Comparison of ENCODE assay signal across 8 cellular contexts in the genomic region with DNA sequence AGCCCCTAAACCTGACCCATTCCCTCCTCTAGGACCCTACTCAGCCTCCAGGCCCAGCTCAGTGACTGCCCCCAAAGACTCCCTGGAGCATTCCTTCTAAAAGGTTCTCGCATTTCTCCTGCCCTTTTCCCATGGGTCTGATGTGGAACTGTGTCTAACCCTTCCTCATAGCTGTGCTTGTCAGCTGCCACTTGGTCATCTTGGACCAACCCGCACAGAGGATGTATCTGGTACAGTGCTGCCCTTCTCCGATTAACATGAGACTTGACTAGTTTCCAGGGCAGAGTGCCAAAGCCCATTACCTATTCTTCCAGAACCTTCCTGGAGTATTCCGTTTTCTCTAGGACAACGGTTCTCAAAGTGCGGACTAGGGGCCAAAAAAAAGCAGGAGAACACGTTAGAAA. TPM values are rescaled to one million over a fixed set of nuclear protein-coding genes. Genes with fewer than 3 reads are reported as not detected.
DNase-seq lines count a peak whose midpoint lies in the region; ATAC-seq and TF ChIP-seq lines count a peak whose summit lies in the region.

No MANE protein-coding gene starts in this region.

- H3K36me3 ChIP-seq in Caco-2 (ENCODE audit: control insufficient read depth, insufficient read depth, low read length), result no peaks in the 10 kb centered on the region

- TSS peak; percentile 81 for BruUV-seq in Caco-2 (replicated peaks; lab: Mats Ljungman, UMichigan)

- H3K4me3 ChIP-seq in Caco-2 (ENCODE audit: low read depth, low read length), result peak overlapping the region; percentile 51
- peak overlapping the region; percentile 87 for H3K4me3 ChIP-seq in Jurkat, Clone E6-1 (ENCODE audit: low read length)

- POLR2A ChIA-PET in Caco-2 (lab: Charles Lee), result interaction anchor here (0.6 to 2.1 kb wide), 10 partner anchors 13 to 633 kb away, joined by 3 to 16 read pairs (median 4); no protein-coding TSS in a partner anchor

- ATAC-seq in left lobe of liver (peak; percentile 53), GM19395 (IDR thresholded peaks at IDR 0.05; ENCODE audit: unreplicated experiment) (no peak)

- no peaks in the 10 kb centered on the region for H3K27me3 Mint-ChIP-seq in Caco-2 (ENCODE audit: insufficient read depth, unreplicated experiment)
- peaks cover 6% of the 10 kb centered on the region for H3K27me3 Mint-ChIP-seq in brain

- H3K4me1 ChIP-seq in Caco-2, result peaks cover 15% of the 10 kb centered on the region

- H3K36me3 Mint-ChIP-seq in Caco-2 (ENCODE audit: insufficient read depth, unreplicated experiment), result peaks cover 20% of the 10 kb centered on the region
- H3K36me3 Mint-ChIP-seq in brain, result peaks cover 14% of the 10 kb centered on the region

- CTCF ChIA-PET in Caco-2 (lab: Charles Lee), result interaction anchor here (0.8 to 1.9 kb wide), 6 partner anchors 13 to 123 kb away, joined by 3 to 11 read pairs (median 5); no protein-coding TSS in a partner anchor

- TF ChIP-seq CTCF in Caco-2 (IDR thresholded peaks at IDR 0.05; ENCODE audit: insufficient read depth in 1 of 2, low read depth in 1 of 2, low read length in 1 of 2, severe bottlenecking in 1 of 2, unreplicated experiment in 1 of 2) (no peak), brain (conservative IDR thresholded peaks at IDR 0.05) (no peak)

- H3K4me1 Mint-ChIP-seq in Caco-2 (ENCODE audit: low read depth, unreplicated experiment) (peaks cover 7% of the 10 kb centered on the region), brain (peaks cover 40% of the 10 kb centered on the region)

- H3K27ac ChIP-seq in temporal lobe (ENCODE audit: low read depth, low read length), result peak overlapping the region; percentile 100

- peak overlapping the region; percentile 88 for H3K27ac Mint-ChIP-seq in Caco-2 (ENCODE audit: unreplicated experiment)
- peak overlapping the region; percentile 98 to 100 (median 99) for H3K27ac Mint-ChIP-seq in brain

- intact Hi-C loops in Caco-2 (cut with micrococcal nuclease; ENCODE audit: unreplicated experiment), result loop anchor here (2.0 to 5.0 kb wide), 3 partner anchors 45 to 205 kb away; a partner anchor contains a TSS

- DNase-seq in Caco-2 (no peak), left lobe of liver (ENCODE audit: low spot score) (no peak), occipital lobe (lab: John Stamatoyannopoulos, UW) (no peak)
- no peak for DNase-seq in Jurkat, Clone E6-1 (ENCODE audit: low read depth, low spot score)
- DNase-seq in stimulated activated CD4-positive, alpha-beta T cell treated with anti-CD3 and anti-CD28 coated beads, Interleukin-15, amount 100 ng/mL, for 24 hours, result no peak

- H3K4me3 Mint-ChIP-seq in Caco-2 (ENCODE audit: unreplicated experiment) (peak overlapping the region; percentile 75), brain (peak overlapping the region; percentile 92 to 99 (median 96))

- no peaks in the 10 kb centered on the region for H3K27me3 ChIP-seq in Caco-2 (replicated peaks; ENCODE audit: control insufficient read depth, insufficient read depth, low read length)

- H3K9me3 Mint-ChIP-seq in Caco-2 (ENCODE audit: unreplicated experiment) (no peaks in the 10 kb centered on the region), brain (no peaks in the 10 kb centered on the region)

- H3K9me3 ChIP-seq in Caco-2, result peaks cover 5% of the 10 kb centered on the region; the same call in 1 of the 2 replicates

RNA-seq across cellular contexts. Expression of a gene that starts 0.5 kb away (rescaled TPM):
- 72.5 and 85.3 TPM in 2 replicates for total RNA-seq in Caco-2 (2022)
- 26.5 TPM for polyA plus RNA-seq in Jurkat, Clone E6-1 (2012; ENCODE audit: insufficient read depth, insufficient read length)
- polyA plus RNA-seq in brain (ENCODE audit: insufficient read depth, low read depth, low replicate concordance), result 35.4 TPM
- total RNA-seq in left lobe of liver, result 12.0 TPM
- 32.9 TPM for total RNA-seq in temporal lobe
- total RNA-seq in occipital lobe, result 51.5 TPM

RNA-seq across cellular contexts. Expression of a gene that starts 50.7 kb away (rescaled TPM):
- total RNA-seq in Caco-2 (2022) (122 and 129 TPM in 2 replicates), left lobe of liver (29.5 TPM), temporal lobe (65.6 TPM), occipital lobe (79.4 TPM)
- 19.1 TPM for polyA plus RNA-seq in Jurkat, Clone E6-1 (2012; ENCODE audit: insufficient read depth, insufficient read length)
- polyA plus RNA-seq in brain (ENCODE audit: insufficient read depth, low read depth, low replicate concordance), result 11.6 TPM
